Comparison of ENCODE assay signal across 21 cellular contexts in the genomic region with DNA sequence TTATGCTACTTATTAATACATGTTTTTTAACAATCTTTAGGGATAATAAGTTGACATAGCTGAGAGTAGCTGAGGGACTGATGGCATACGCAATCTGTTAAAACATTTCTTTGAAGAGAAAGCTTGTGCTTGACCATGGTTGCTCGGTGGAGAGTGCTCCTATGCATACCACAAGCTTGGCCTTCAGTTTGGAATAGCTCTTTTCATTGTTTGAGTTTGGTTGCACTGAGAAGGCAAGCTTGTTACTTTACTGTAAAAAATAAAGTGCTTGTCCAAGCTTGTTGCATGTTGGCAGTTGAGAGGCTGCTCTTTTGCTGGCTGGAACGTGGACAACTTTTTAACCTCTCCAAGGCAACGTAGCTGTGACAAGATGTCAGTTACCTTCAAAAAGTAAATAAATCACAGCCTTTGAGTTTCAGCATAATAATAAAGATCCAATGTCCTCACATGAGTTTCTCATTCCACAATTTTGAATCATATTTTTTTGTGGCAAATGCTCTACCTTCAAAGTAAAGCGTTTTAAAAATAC.
DNase-seq lines count a peak whose midpoint lies in the region; ATAC-seq, FAIRE-seq and TF ChIP-seq lines count a peak whose summit lies in the region.
"Had no signal": no experiment of that assay in that cellular context is flagged by ENCODE, and none has a peak within 500 bp of the region (broad histone marks: within the 10 kb centered on the region; RNA-seq: fewer than 3 reads in every experiment).

No MANE protein-coding gene starts in this region.

- DNase-seq in SK-N-SH (no peak), bronchial epithelial cell (ENCODE audit: low read depth) (peak; percentile 69), iris pigment epithelial cell (ENCODE audit: low read depth) (peak; percentile 4), upper lobe of right lung (no peak), NCI-H774 (lab: John Stamatoyannopoulos, UW) (no peak), WERI-Rb-1 (no peak)
- DNase-seq in stimulated activated CD4-positive, alpha-beta T cell treated with anti-CD3 and anti-CD28 coated beads, Interleukin-2, amount 100 ng/mL, for 48 hours, result no peak
- DNase-seq: 8988T; GF-D8; GM23248; HCEC 1CT; Kasumi-1; NCI-H1105; NCI-H2081; NCI-H2171 treated with DMSO at 0.1 percent for 48 hours; NCI-H446 treated with DMSO at 0.1 percent for 48 hours; NCI-H69; NK-92 treated with Interleukin-12 subunit alpha and Interleukin-12 subunit beta, amount 100 ng/mL, for 24 hours had no signal

- no peak overlapping the region for H3K4me2 ChIP-seq in SK-N-SH

- H3K9me3 ChIP-seq in SK-N-SH (no peaks in the 10 kb centered on the region), upper lobe of right lung (no peaks in the 10 kb centered on the region), WERI-Rb-1 (ENCODE audit: severe bottlenecking) (no peaks in the 10 kb centered on the region)

- no peak for FAIRE-seq in bronchial epithelial cell (lab: Jason Lieb, UNC)
- FAIRE-seq: GM19239, RCC 7860 had no signal

- no peaks in the 10 kb centered on the region for H3K4me1 ChIP-seq in SK-N-SH (ENCODE audit: control insufficient read depth in 1 of 2, insufficient read depth in 2 of 2, low read depth in 1 of 2, low read length in 1 of 2)
- no peaks in the 10 kb centered on the region for H3K4me1 ChIP-seq in upper lobe of right lung

- H4K20me1 ChIP-seq in SK-N-SH (ENCODE audit: insufficient read depth), result no peaks in the 10 kb centered on the region

- no peak for TF ChIP-seq RAD21 in SK-N-SH (IDR thresholded peaks at IDR 0.05; ENCODE audit: low read length)

- TF ChIP-seq EP300 in SK-N-SH (IDR thresholded peaks at IDR 0.05; ENCODE audit: borderline replicate concordance in 1 of 2, low read depth in 1 of 2, low read length in 1 of 2), result no peak

- peak; percentile 24; the same call in 1 of the 3 replicates for ATAC-seq in SK-N-SH treated with all-trans-retinoic acid at 6 μM for 48 hours
- peak; percentile 45 for ATAC-seq in upper lobe of right lung

- H3K79me2 ChIP-seq in SK-N-SH (ENCODE audit: insufficient read depth), result no peaks in the 10 kb centered on the region

- no peak overlapping the region for H3K9ac ChIP-seq in SK-N-SH
- H3K9ac ChIP-seq: GM23248 had no signal

- POLR2A ChIA-PET in SK-N-SH (lab: Yijun Ruan, JAX), result no interaction called here

- H3K36me3 ChIP-seq in SK-N-SH (replicated peaks in 1 of 2; ENCODE audit: control insufficient read depth in 1 of 2, insufficient read depth in 2 of 2, low read length in 1 of 2) (no peaks in the 10 kb centered on the region), bronchial epithelial cell (ENCODE audit: control insufficient read depth, insufficient read depth, low read length) (no peaks in the 10 kb centered on the region), upper lobe of right lung (no peaks in the 10 kb centered on the region), WERI-Rb-1 (no peaks in the 10 kb centered on the region)

- H3K27me3 ChIP-seq in SK-N-SH (ENCODE audit: insufficient read depth), result no peaks in the 10 kb centered on the region
- no peaks in the 10 kb centered on the region for H3K27me3 ChIP-seq in bronchial epithelial cell (ENCODE audit: control insufficient read depth, insufficient read depth, low read length)
- H3K27me3 ChIP-seq in upper lobe of right lung, result no peaks in the 10 kb centered on the region
- H3K27me3 ChIP-seq in WERI-Rb-1 (ENCODE audit: insufficient read depth, low read depth, severe bottlenecking), result no peaks in the 10 kb centered on the region

- H3K27ac ChIP-seq in SK-N-SH (ENCODE audit: low read depth in 2 of 2, low read length in 1 of 2) (no peak overlapping the region), upper lobe of right lung (no peak overlapping the region), WERI-Rb-1 (no peak overlapping the region)
- H3K27ac ChIP-seq: GM23248 had no signal

- H3K4me3 ChIP-seq in SK-N-SH (ENCODE audit: low read depth in 2 of 2, low read length in 1 of 2) (no peak overlapping the region), bronchial epithelial cell (ENCODE audit: low read depth, low read length) (no peak overlapping the region), upper lobe of right lung (no peak overlapping the region), WERI-Rb-1 (ENCODE audit: low read depth, low read length) (no peak overlapping the region)
- H3K4me3 ChIP-seq: GM23248 had no signal

- TF ChIP-seq CTCF in SK-N-SH (IDR thresholded peaks at IDR 0.05) (no peak), bronchial epithelial cell (IDR thresholded peaks at IDR 0.05; ENCODE audit: insufficient read depth, low read length, severe bottlenecking) (no peak), upper lobe of right lung (IDR thresholded peaks at IDR 0.05) (no peak), WERI-Rb-1 (IDR thresholded peaks at IDR 0.05; ENCODE audit: low read depth, low read length) (no peak)

- no peaks in the 10 kb centered on the region for H3F3A ChIP-seq in SK-N-SH (replicated peaks; ENCODE audit: insufficient read depth)

- CTCF ChIA-PET in SK-N-SH (lab: Yijun Ruan, JAX), result no interaction called here

- no peak overlapping the region for H2AFZ ChIP-seq in SK-N-SH (ENCODE audit: low read depth)
- H2AFZ ChIP-seq: GM23248 had no signal

- no peaks in the 10 kb centered on the region for H3K9me2 ChIP-seq in SK-N-SH

- intact Hi-C loops in upper lobe of right lung (cut with DNase I), result no loop called here

- 94% methylated on average over 5 of the region's 5 CpGs for WGBS in SK-N-SH (ENCODE audit: low lambda C conversion rate)

TF ChIP-seq in SK-N-SH treated with all-trans-retinoic acid at 6 μM for 48 hours, 23 proteins besides CTCF, POLR2A, EP300 and RAD21:
- no peak for TF ChIP-seq ZNF565 (CRISPR knock-in tag; conservative IDR thresholded peaks at IDR 0.05; ENCODE audit: low read depth)
- TF ChIP-seq CSDC2 (CRISPR knock-in tag; IDR thresholded peaks at IDR 0.05), result no peak
- no peak for TF ChIP-seq CREB5 (CRISPR knock-in tag; IDR thresholded peaks at IDR 0.05; ENCODE audit: low read depth)

TF ChIP-seq in SK-N-SH, 30 proteins besides CTCF, POLR2A, EP300 and RAD21 (continues in another document):
- TF ChIP-seq, protein P1, sequence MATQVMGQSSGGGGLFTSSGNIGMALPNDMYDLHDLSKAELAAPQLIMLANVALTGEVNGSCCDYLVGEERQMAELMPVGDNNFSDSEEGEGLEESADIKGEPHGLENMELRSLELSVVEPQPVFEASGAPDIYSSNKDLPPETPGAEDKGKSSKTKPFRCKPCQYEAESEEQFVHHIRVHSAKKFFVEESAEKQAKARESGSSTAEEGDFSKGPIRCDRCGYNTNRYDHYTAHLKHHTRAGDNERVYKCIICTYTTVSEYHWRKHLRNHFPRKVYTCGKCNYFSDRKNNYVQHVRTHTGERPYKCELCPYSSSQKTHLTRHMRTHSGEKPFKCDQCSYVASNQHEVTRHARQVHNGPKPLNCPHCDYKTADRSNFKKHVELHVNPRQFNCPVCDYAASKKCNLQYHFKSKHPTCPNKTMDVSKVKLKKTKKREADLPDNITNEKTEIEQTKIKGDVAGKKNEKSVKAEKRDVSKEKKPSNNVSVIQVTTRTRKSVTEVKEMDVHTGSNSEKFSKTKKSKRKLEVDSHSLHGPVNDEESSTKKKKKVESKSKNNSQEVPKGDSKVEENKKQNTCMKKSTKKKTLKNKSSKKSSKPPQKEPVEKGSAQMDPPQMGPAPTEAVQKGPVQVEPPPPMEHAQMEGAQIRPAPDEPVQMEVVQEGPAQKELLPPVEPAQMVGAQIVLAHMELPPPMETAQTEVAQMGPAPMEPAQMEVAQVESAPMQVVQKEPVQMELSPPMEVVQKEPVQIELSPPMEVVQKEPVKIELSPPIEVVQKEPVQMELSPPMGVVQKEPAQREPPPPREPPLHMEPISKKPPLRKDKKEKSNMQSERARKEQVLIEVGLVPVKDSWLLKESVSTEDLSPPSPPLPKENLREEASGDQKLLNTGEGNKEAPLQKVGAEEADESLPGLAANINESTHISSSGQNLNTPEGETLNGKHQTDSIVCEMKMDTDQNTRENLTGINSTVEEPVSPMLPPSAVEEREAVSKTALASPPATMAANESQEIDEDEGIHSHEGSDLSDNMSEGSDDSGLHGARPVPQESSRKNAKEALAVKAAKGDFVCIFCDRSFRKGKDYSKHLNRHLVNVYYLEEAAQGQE (IDR thresholded peaks at IDR 0.05; ENCODE audit: low read depth, low read length), result no peak
- no peak for TF ChIP-seq RCOR1 (IDR thresholded peaks at IDR 0.05; ENCODE audit: low read length)
- TF ChIP-seq GATA2 (CRISPR knock-in tag; IDR thresholded peaks at IDR 0.05), result no peak
- TF ChIP-seq GABPA (IDR thresholded peaks at IDR 0.05; ENCODE audit: low read depth), result no peak
- TF ChIP-seq IRF3 (IDR thresholded peaks at IDR 0.05; ENCODE audit: low read depth, low read length), result no peak
- TF ChIP-seq FOSL2 (IDR thresholded peaks at IDR 0.05; ENCODE audit: borderline replicate concordance, low read depth), result no peak
- no peak for TF ChIP-seq MAX (IDR thresholded peaks at IDR 0.05; ENCODE audit: low read depth)
- TF ChIP-seq POLR2AphosphoS5 (IDR thresholded peaks at IDR 0.05; ENCODE audit: low read depth, low read length), result no peak
- TF ChIP-seq NRF1 (IDR thresholded peaks at IDR 0.05; ENCODE audit: low read depth, low read length), result no peak
- no peak for TF ChIP-seq MXI1 (IDR thresholded peaks at IDR 0.05; ENCODE audit: low read depth, low read length)

Comparison
In these comparisons a context has a peak if more than half of its experiments do, and no peak if none do; other contexts are left out.
1. DNase-seq: peak in bronchial epithelial cell (single experiment) and iris pigment epithelial cell (single experiment); none in SK-N-SH (single experiment), upper lobe of right lung (single experiment), stimulated activated CD4-positive, alpha-beta T cell treated with anti-CD3 and anti-CD28 coated beads, Interleukin-2, amount 100 ng/mL, for 48 hours (0 of 2), NCI-H774 (single experiment) and WERI-Rb-1 (single experiment).